In genomic region chr7:46603296-46603701, GRCh38 we compare ENCODE assay signal across 18 cellular contexts.
DNase-seq lines count a peak whose midpoint lies in the region; ATAC-seq and TF ChIP-seq lines count a peak whose summit lies in the region.
"Had no signal": no experiment of that assay in that cellular context is flagged by ENCODE, and none has a peak within 500 bp of the region (broad histone marks: within the 10 kb centered on the region; RNA-seq: fewer than 3 reads in every experiment).

No MANE protein-coding gene starts in this region.

- no peak overlapping the region for H3K4me3 ChIP-seq in GM23248
- H3K4me3 ChIP-seq in esophagus squamous epithelium: no peak overlapping the region
- H3K4me3 ChIP-seq in lung: no peak overlapping the region
- H3K4me3 ChIP-seq in smooth muscle cell: no peak overlapping the region
- H3K4me3 ChIP-seq: K562, SK-N-MC had no signal

- H3K36me3 ChIP-seq in GM23248 (ENCODE audit: low read depth): no peaks in the 10 kb centered on the region
- H3K36me3 ChIP-seq in esophagus squamous epithelium: no peaks in the 10 kb centered on the region
- H3K36me3 ChIP-seq in lung (ENCODE audit: control insufficient read depth in 2 of 2, insufficient read depth in 2 of 2, low read length in 2 of 2): no peaks in the 10 kb centered on the region
- no peaks in the 10 kb centered on the region for H3K36me3 ChIP-seq in smooth muscle cell (ENCODE audit: low read depth)

- TF ChIP-seq CTCF in esophagus squamous epithelium (IDR thresholded peaks at IDR 0.05): no peak
- no peak for TF ChIP-seq CTCF in lung (IDR thresholded peaks at IDR 0.05; ENCODE audit: control extremely low read depth, extremely low read depth)
- no peak for TF ChIP-seq CTCF in smooth muscle cell (IDR thresholded peaks at IDR 0.05; ENCODE audit: borderline replicate concordance, insufficient read depth, poor library complexity, severe bottlenecking)
- TF ChIP-seq CTCF in glutamatergic neuron (IDR thresholded peaks at IDR 0.05; ENCODE audit: partially characterized antibody, unreplicated experiment): no peak

- no peak overlapping the region for H3K9ac ChIP-seq in GM23248
- no peak overlapping the region for H3K9ac ChIP-seq in smooth muscle cell (ENCODE audit: low read depth)

- TF ChIP-seq POLR2A in esophagus squamous epithelium (IDR thresholded peaks at IDR 0.05): no peak

- intact Hi-C loops in esophagus squamous epithelium (cut with DNase I): no loop called here

- no peak for DNase-seq in GM23248
- no peak for DNase-seq in esophagus squamous epithelium (lab: John Stamatoyannopoulos, UW)
- no peak for DNase-seq in lung (ENCODE audit: low spot score)
- DNase-seq in smooth muscle cell (lab: John Stamatoyannopoulos, UW; ENCODE audit: unreplicated experiment): no peak
- no peak for DNase-seq in middle frontal gyrus (ENCODE audit: extremely low spot score, low spot score)
- no peak for DNase-seq in NCI-H2171 treated with DMSO at 0.1 percent for 48 hours (lab: John Stamatoyannopoulos, UW)
- no peak for DNase-seq in glutamatergic neuron
- DNase-seq: ACHN; activated CD8-positive, alpha-beta T cell treated with anti-CD3 and anti-CD28 coated beads, Interleukin-2, amount 10 ng/mL, durations not matched to agents 7 days and 5 days; GOT3; midbrain; NCI-H1092; NCI-H2227 treated with DMSO at 0.1 percent for 48 hours; stimulated activated CD4-positive, alpha-beta T cell treated with anti-CD3 and anti-CD28 coated beads, Interleukin-4, amount 100 ng/mL, for 24 hours had no signal

- H3K27me3 ChIP-seq in GM23248 (replicated peaks; ENCODE audit: insufficient read depth) (no peaks in the 10 kb centered on the region), esophagus squamous epithelium (no peaks in the 10 kb centered on the region), lung (ENCODE audit: control insufficient read depth, insufficient read depth) (no peaks in the 10 kb centered on the region), smooth muscle cell (ENCODE audit: low read depth) (no peaks in the 10 kb centered on the region)

- no peaks in the 10 kb centered on the region for H3K27me3 Mint-ChIP-seq in glutamatergic neuron (ENCODE audit: unreplicated experiment)
- H3K27me3 Mint-ChIP-seq: progenitor cell of endocrine pancreas had no signal

- peak overlapping the region; percentile 46 for H3K4me2 ChIP-seq in GM23248 (ENCODE audit: unreplicated experiment)
- H3K4me2 ChIP-seq in smooth muscle cell: peak overlapping the region; percentile 67

- H3K9me2 ChIP-seq in GM23248 (ENCODE audit: insufficient read depth): 0 out of 2 replicates have a peak, but pooled peaks cover 3% of the 10 kb centered on the region

- in situ Hi-C loops in GM23248 (cut with MboI): no loop called here

- peak overlapping the region; percentile 54; the same call in 1 of the 2 replicates for H2AFZ ChIP-seq in GM23248
- peak overlapping the region; percentile 62 for H2AFZ ChIP-seq in smooth muscle cell (ENCODE audit: low read depth)

- 60 to 71% methylated on average over 7 of the region's 7 CpGs for WGBS in GM23248 (ENCODE audit: low coverage in 1 of 2, low lambda C conversion rate in 2 of 2, missing lambda C conversion rate in 2 of 2), 2 experiments
- 91 to 96% methylated on average over 3 to 4 of the region's 7 CpGs for WGBS in esophagus squamous epithelium, 2 donors
- 75 to 86% methylated on average over 7 of the region's 7 CpGs for WGBS in lung, 2 donors
- 88% methylated on average over 7 of the region's 7 CpGs for WGBS in smooth muscle cell (ENCODE audit: low lambda C conversion rate)

- H3K9me3 Mint-ChIP-seq in glutamatergic neuron (ENCODE audit: unreplicated experiment): no peaks in the 10 kb centered on the region

- ATAC-seq in lung (ENCODE audit: insufficient read depth, low FRiP score) (no peak), GM21515 (IDR thresholded peaks at IDR 0.05; ENCODE audit: unreplicated experiment) (no peak)
- ATAC-seq: activated CD8-positive, alpha-beta T cell treated with anti-CD3 and anti-CD28 coated beads, Interleukin-2, amount 10 ng/mL, durations not matched to agents 7 days and 5 days; K562 had no signal

- no peak overlapping the region for H3K4me3 Mint-ChIP-seq in glutamatergic neuron (ENCODE audit: unreplicated experiment)
- H3K4me3 Mint-ChIP-seq: activated CD8-positive, alpha-beta T cell treated with anti-CD3 and anti-CD28 coated beads, Interleukin-2, amount 10 ng/mL, durations not matched to agents 7 days and 5 days had no signal

- H4K20me1 ChIP-seq in GM23248 (ENCODE audit: insufficient read depth) (no peaks in the 10 kb centered on the region), smooth muscle cell (ENCODE audit: low read depth) (no peaks in the 10 kb centered on the region)

- peaks cover 13% of the 10 kb centered on the region for H3K4me1 Mint-ChIP-seq in glutamatergic neuron (ENCODE audit: low read depth, unreplicated experiment)

- no peak overlapping the region for H3K27ac Mint-ChIP-seq in glutamatergic neuron (ENCODE audit: unreplicated experiment)
- H3K27ac Mint-ChIP-seq: activated CD8-positive, alpha-beta T cell treated with anti-CD3 and anti-CD28 coated beads, Interleukin-2, amount 10 ng/mL, durations not matched to agents 7 days and 5 days had no signal

- H3K79me2 ChIP-seq in GM23248 (ENCODE audit: insufficient read depth): no peaks in the 10 kb centered on the region
- no peaks in the 10 kb centered on the region for H3K79me2 ChIP-seq in smooth muscle cell (ENCODE audit: low read depth)

- H3F3A ChIP-seq in GM23248 (ENCODE audit: insufficient read depth) (no peaks in the 10 kb centered on the region), smooth muscle cell (ENCODE audit: low read depth) (peaks cover 13% of the 10 kb centered on the region)

- H3K9me3 ChIP-seq in GM23248 (ENCODE audit: low read depth) (no peaks in the 10 kb centered on the region), esophagus squamous epithelium (no peaks in the 10 kb centered on the region), lung (ENCODE audit: control insufficient read depth in 2 of 2, insufficient read depth in 1 of 2, low read length in 1 of 2) (no peaks in the 10 kb centered on the region), smooth muscle cell (replicated peaks; ENCODE audit: low read depth) (no peaks in the 10 kb centered on the region)

- no peak overlapping the region for H3K27ac ChIP-seq in GM23248
- H3K27ac ChIP-seq in esophagus squamous epithelium: peak overlapping the region; percentile 59 to 91 (median 84)
- peak overlapping the region; percentile 68 to 89 for H3K27ac ChIP-seq in lung (ENCODE audit: low read depth in 1 of 2, low read length in 1 of 2)
- H3K27ac ChIP-seq in smooth muscle cell (ENCODE audit: low read depth): peak overlapping the region; percentile 61
- H3K27ac ChIP-seq: SK-N-MC had no signal

- no peaks in the 10 kb centered on the region for H3K36me3 Mint-ChIP-seq in glutamatergic neuron (ENCODE audit: unreplicated experiment)

- H3K4me1 ChIP-seq in GM23248 (ENCODE audit: insufficient read depth): peaks cover 20% of the 10 kb centered on the region
- peaks cover 0 to 27% (median 11%) of the 10 kb centered on the region in 3 donors for H3K4me1 ChIP-seq in esophagus squamous epithelium
- peaks cover 13 to 15% of the 10 kb centered on the region in 2 donors for H3K4me1 ChIP-seq in lung (ENCODE audit: control insufficient read depth in 2 of 2, insufficient read depth in 2 of 2, low read length in 2 of 2)
- H3K4me1 ChIP-seq in smooth muscle cell (ENCODE audit: low read depth): peaks cover 11% of the 10 kb centered on the region
